ENCODE assay signal across 1 cellular context in the genomic region with DNA sequence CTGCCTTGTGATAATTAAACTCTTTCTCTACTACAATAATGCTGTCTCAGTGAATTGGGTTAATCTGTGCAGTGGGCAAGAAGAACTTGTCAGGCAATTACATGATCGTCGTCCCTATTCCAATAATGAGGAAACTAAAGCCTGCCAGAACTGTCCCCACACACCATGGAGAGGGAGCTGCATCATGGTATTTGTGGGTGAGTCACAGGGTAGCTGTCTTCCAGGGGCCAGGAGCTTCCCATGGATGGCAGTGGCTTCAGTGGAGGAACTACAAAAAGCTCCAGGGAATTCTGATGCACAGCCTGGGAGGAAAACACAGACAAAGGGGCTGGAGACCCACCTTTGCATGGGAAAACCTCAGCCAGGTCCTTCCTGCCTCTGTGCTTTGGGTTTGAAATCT.
TF ChIP-seq lines count a peak whose summit lies in the region.

No MANE protein-coding gene starts in this region.

TF ChIP-seq in IMR-90, 13 proteins besides CTCF, POLR2A, EP300 and RAD21:
- TF ChIP-seq FOS (IDR thresholded peaks at IDR 0.05; ENCODE audit: low read depth, low read length) (peak; percentile 41; the same call in 1 of the 2 replicates), NFE2L2 (IDR thresholded peaks at IDR 0.05; ENCODE audit: low read depth, low read length) (no peak)
